8 cellular contexts compared by ENCODE assay signal in the genomic region with DNA sequence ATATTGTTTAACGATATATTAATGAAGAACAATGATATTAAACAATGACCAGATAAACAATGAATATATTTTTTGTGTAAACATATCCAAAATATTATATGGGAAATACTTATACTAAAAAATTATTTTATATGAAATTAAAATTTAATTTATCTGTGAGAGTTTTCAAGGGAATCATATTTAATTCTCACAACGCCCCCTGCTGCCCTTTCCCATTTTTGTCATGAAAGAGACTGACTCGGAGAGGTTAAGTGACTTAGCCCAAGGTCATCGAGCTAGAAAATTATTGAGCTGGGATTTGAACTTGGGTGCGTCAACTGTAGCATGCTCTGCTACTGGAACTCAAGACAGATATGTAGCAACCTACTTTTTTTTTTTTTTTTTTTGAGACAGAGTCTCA. TPM values are rescaled to one million over a fixed set of nuclear protein-coding genes. Genes with fewer than 3 reads are reported as not detected.
DNase-seq lines count a peak whose midpoint lies in the region; ATAC-seq and TF ChIP-seq lines count a peak whose summit lies in the region.
"Had no signal": no experiment of that assay in that cellular context is flagged by ENCODE, and none has a peak within 500 bp of the region (broad histone marks: within the 10 kb centered on the region; RNA-seq: fewer than 3 reads in every experiment).

No MANE protein-coding gene starts in this region.

- no peaks in the 10 kb centered on the region for H3K36me3 ChIP-seq in mesendoderm (ENCODE audit: control insufficient read depth, insufficient read depth, low read length)

- no peak overlapping the region for H3K4me2 ChIP-seq in mesendoderm (ENCODE audit: low read length)

- H3K79me1 ChIP-seq in mesendoderm (ENCODE audit: low read length), result no peaks in the 10 kb centered on the region

- H3K27ac ChIP-seq in mesendoderm (ENCODE audit: low read depth, low read length), result no peak overlapping the region

- H2BK120ac ChIP-seq in mesendoderm (ENCODE audit: low read depth, low read length), result no peak overlapping the region

- peak; percentile 39; the same call in 1 of the 2 replicates for TF ChIP-seq RAD21 in Ishikawa (IDR thresholded peaks at IDR 0.05; ENCODE audit: low read depth)

- 100% methylated on average over 1 of the region's 5 CpGs for WGBS in mesendoderm (ENCODE audit: extremely low coverage, insufficient coverage, low lambda C conversion rate)

- no peak overlapping the region for H3K23ac ChIP-seq in mesendoderm (ENCODE audit: low read length)

- BruUV-seq in Calu3 (replicated peaks; lab: Mats Ljungman, UMichigan), result no TSS peak

- no peak overlapping the region for H3K56ac ChIP-seq in mesendoderm (ENCODE audit: low read length)

- no peak overlapping the region for H3K27ac Mint-ChIP-seq in Calu3 (ENCODE audit: unreplicated experiment)
- H3K27ac Mint-ChIP-seq in stimulated activated memory B cell treated with anti-CD40 and anti-IgM and Interleukin-4, amounts not matched to agents 10 μg/mL and 1 μg/mL and 100 μg/mL, for 72 hours, result no peak overlapping the region
- H3K27ac Mint-ChIP-seq: naive thymus-derived CD8-positive, alpha-beta T cell had no signal

- no peak overlapping the region for H4K5ac ChIP-seq in mesendoderm (ENCODE audit: low read length)

- no peak overlapping the region for H3K4me3 ChIP-seq in mesendoderm (ENCODE audit: low read length)

- no peak overlapping the region for H2BK15ac ChIP-seq in mesendoderm (replicated peaks; ENCODE audit: low read depth)

- intact Hi-C loops in Calu3 (cut with micrococcal nuclease; ENCODE audit: unreplicated experiment), result loop anchor here (2.0 kb wide), 1 partner anchor 18 kb away; no protein-coding TSS in a partner anchor

- CTCF ChIA-PET in Calu3 (lab: Charles Lee), result interaction anchor here (0.6 to 1.4 kb wide), 8 partner anchors 10 to 215 kb away, joined by 3 to 6 read pairs (median 3); a partner anchor contains a TSS

- H2AK5ac ChIP-seq in mesendoderm (ENCODE audit: low read length), result no peak overlapping the region

- DNase-seq in Calu3, result peak; percentile 62
- DNase-seq in activated naive CD4-positive, alpha-beta T cell treated with anti-CD3 and anti-CD28 coated beads, Interleukin-2, amount 50 U/mL, for 16 hours, result peak; percentile 28
- DNase-seq in mesendoderm, result peak; percentile 35
- DNase-seq in putamen (ENCODE audit: low spot score), result no peak

- no peak for TF ChIP-seq EP300 in Ishikawa (IDR thresholded peaks at IDR 0.05; ENCODE audit: borderline replicate concordance)

- H3K9ac ChIP-seq in mesendoderm (ENCODE audit: low read length), result no peak overlapping the region

- no peaks in the 10 kb centered on the region for H3K9me3 Mint-ChIP-seq in Calu3 (ENCODE audit: low read depth, unreplicated experiment)
- no peaks in the 10 kb centered on the region for H3K9me3 Mint-ChIP-seq in stimulated activated memory B cell treated with anti-CD40 and anti-IgM and Interleukin-4, amounts not matched to agents 10 μg/mL and 1 μg/mL and 100 μg/mL, for 72 hours
- H3K9me3 Mint-ChIP-seq: naive thymus-derived CD8-positive, alpha-beta T cell had no signal

- no peak overlapping the region for H3K4ac ChIP-seq in mesendoderm (ENCODE audit: low read depth, low read length)

- H3K27me3 Mint-ChIP-seq in Calu3 (ENCODE audit: unreplicated experiment), result peaks cover 19% of the 10 kb centered on the region
- no peaks in the 10 kb centered on the region for H3K27me3 Mint-ChIP-seq in stimulated activated memory B cell treated with anti-CD40 and anti-IgM and Interleukin-4, amounts not matched to agents 10 μg/mL and 1 μg/mL and 100 μg/mL, for 72 hours
- H3K27me3 Mint-ChIP-seq: naive thymus-derived CD8-positive, alpha-beta T cell had no signal

- H3K4me1 Mint-ChIP-seq in Calu3 (ENCODE audit: low read depth, unreplicated experiment), result peaks cover 10% of the 10 kb centered on the region
- H3K4me1 Mint-ChIP-seq in stimulated activated memory B cell treated with anti-CD40 and anti-IgM and Interleukin-4, amounts not matched to agents 10 μg/mL and 1 μg/mL and 100 μg/mL, for 72 hours, result no peaks in the 10 kb centered on the region

- peak; percentile 55 for TF ChIP-seq CTCF in Calu3 (IDR thresholded peaks at IDR 0.05; ENCODE audit: unreplicated experiment)

- no peak for ATAC-seq in HG02623 (IDR thresholded peaks at IDR 0.05; ENCODE audit: unreplicated experiment)
- ATAC-seq in stimulated activated memory B cell treated with anti-CD40 and anti-IgM and Interleukin-4, amounts not matched to agents 10 μg/mL and 1 μg/mL and 100 μg/mL, for 72 hours, result no peak
- ATAC-seq: naive thymus-derived CD8-positive, alpha-beta T cell had no signal

- no peaks in the 10 kb centered on the region for H3K4me1 ChIP-seq in mesendoderm (ENCODE audit: control insufficient read depth, low read depth, low read length)

- no peaks in the 10 kb centered on the region for H3K27me3 ChIP-seq in mesendoderm (ENCODE audit: insufficient read depth, low read length, poor library complexity)

- no peaks in the 10 kb centered on the region for H3K79me2 ChIP-seq in mesendoderm (ENCODE audit: control insufficient read depth, insufficient read depth, low read length)

- no peak overlapping the region for H3K18ac ChIP-seq in mesendoderm (ENCODE audit: low read length)

- H4K8ac ChIP-seq in mesendoderm (ENCODE audit: low read depth, low read length), result no peak overlapping the region

- no peak overlapping the region for H2BK5ac ChIP-seq in mesendoderm (ENCODE audit: low read length)

- no peaks in the 10 kb centered on the region for H3K36me3 Mint-ChIP-seq in Calu3 (ENCODE audit: insufficient read depth, unreplicated experiment)
- H3K36me3 Mint-ChIP-seq in stimulated activated memory B cell treated with anti-CD40 and anti-IgM and Interleukin-4, amounts not matched to agents 10 μg/mL and 1 μg/mL and 100 μg/mL, for 72 hours, result no peaks in the 10 kb centered on the region
- H3K36me3 Mint-ChIP-seq: naive thymus-derived CD8-positive, alpha-beta T cell had no signal

- no peak overlapping the region for H3K4me3 Mint-ChIP-seq in Calu3 (ENCODE audit: low read depth, unreplicated experiment)
- H3K4me3 Mint-ChIP-seq in stimulated activated memory B cell treated with anti-CD40 and anti-IgM and Interleukin-4, amounts not matched to agents 10 μg/mL and 1 μg/mL and 100 μg/mL, for 72 hours, result no peak overlapping the region
- H3K4me3 Mint-ChIP-seq: naive thymus-derived CD8-positive, alpha-beta T cell had no signal

TF ChIP-seq in Ishikawa, 13 proteins besides CTCF, POLR2A, EP300 and RAD21:
- TF ChIP-seq TCF12 (IDR thresholded peaks at IDR 0.05; ENCODE audit: low read depth) (no peak), TAF1 (IDR thresholded peaks at IDR 0.05; ENCODE audit: low read depth) (no peak), EGR1 (IDR thresholded peaks at IDR 0.05) (no peak), ZBTB7A (IDR thresholded peaks at IDR 0.05; ENCODE audit: low read depth) (no peak), FOXM1 (IDR thresholded peaks at IDR 0.05; ENCODE audit: borderline replicate concordance, low read depth) (no peak), NFIC (IDR thresholded peaks at IDR 0.05) (no peak)
- TF ChIP-seq, protein P1, sequence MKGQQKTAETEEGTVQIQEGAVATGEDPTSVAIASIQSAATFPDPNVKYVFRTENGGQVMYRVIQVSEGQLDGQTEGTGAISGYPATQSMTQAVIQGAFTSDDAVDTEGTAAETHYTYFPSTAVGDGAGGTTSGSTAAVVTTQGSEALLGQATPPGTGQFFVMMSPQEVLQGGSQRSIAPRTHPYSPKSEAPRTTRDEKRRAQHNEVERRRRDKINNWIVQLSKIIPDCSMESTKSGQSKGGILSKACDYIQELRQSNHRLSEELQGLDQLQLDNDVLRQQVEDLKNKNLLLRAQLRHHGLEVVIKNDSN (IDR thresholded peaks at IDR 0.05), result no peak
- TF ChIP-seq, protein P2, sequence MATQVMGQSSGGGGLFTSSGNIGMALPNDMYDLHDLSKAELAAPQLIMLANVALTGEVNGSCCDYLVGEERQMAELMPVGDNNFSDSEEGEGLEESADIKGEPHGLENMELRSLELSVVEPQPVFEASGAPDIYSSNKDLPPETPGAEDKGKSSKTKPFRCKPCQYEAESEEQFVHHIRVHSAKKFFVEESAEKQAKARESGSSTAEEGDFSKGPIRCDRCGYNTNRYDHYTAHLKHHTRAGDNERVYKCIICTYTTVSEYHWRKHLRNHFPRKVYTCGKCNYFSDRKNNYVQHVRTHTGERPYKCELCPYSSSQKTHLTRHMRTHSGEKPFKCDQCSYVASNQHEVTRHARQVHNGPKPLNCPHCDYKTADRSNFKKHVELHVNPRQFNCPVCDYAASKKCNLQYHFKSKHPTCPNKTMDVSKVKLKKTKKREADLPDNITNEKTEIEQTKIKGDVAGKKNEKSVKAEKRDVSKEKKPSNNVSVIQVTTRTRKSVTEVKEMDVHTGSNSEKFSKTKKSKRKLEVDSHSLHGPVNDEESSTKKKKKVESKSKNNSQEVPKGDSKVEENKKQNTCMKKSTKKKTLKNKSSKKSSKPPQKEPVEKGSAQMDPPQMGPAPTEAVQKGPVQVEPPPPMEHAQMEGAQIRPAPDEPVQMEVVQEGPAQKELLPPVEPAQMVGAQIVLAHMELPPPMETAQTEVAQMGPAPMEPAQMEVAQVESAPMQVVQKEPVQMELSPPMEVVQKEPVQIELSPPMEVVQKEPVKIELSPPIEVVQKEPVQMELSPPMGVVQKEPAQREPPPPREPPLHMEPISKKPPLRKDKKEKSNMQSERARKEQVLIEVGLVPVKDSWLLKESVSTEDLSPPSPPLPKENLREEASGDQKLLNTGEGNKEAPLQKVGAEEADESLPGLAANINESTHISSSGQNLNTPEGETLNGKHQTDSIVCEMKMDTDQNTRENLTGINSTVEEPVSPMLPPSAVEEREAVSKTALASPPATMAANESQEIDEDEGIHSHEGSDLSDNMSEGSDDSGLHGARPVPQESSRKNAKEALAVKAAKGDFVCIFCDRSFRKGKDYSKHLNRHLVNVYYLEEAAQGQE (IDR thresholded peaks at IDR 0.05; ENCODE audit: low read depth), result no peak

RNA-seq across cellular contexts. Expression of a gene that starts 7.2 kb away (rescaled TPM):
- total RNA-seq in Calu3 (2022), result 0.52 and 1.0 TPM in 2 replicates
- 0.17 TPM for polyA plus RNA-seq in mesendoderm (2013, experiment 1 of 2)
- polyA plus RNA-seq in mesendoderm (2013, experiment 2 of 2), result 0.15 TPM

RNA-seq across cellular contexts. Expression of a gene that starts 22.4 kb away (rescaled TPM):
- total RNA-seq in Calu3 (2022), result 42.6 and 51.1 TPM in 2 replicates
- polyA plus RNA-seq in mesendoderm (2013, experiment 1 of 2), result 9.0 TPM
- 8.8 TPM for polyA plus RNA-seq in mesendoderm (2013, experiment 2 of 2)

RNA-seq across cellular contexts. Expression of a gene that starts 31.5 kb away (rescaled TPM):
- 41.9 and 45.1 TPM in 2 replicates for total RNA-seq in Calu3 (2022)
- polyA plus RNA-seq in mesendoderm (2013, experiment 1 of 2), result 3.7 TPM
- polyA plus RNA-seq in mesendoderm (2013, experiment 2 of 2), result 3.0 TPM
- total RNA-seq: naive thymus-derived CD8-positive, alpha-beta T cell had no signal
- polyA plus RNA-seq: naive thymus-derived CD8-positive, alpha-beta T cell had no signal

RNA-seq across cellular contexts. Expression of a gene that starts 32.4 kb away (rescaled TPM):
- not detected in 2 replicates for total RNA-seq in Calu3 (2022)
- polyA plus RNA-seq in mesendoderm (2013, experiment 1 of 2), result 1.2 TPM
- 1.0 TPM for polyA plus RNA-seq in mesendoderm (2013, experiment 2 of 2)
- total RNA-seq: naive thymus-derived CD8-positive, alpha-beta T cell had no signal
- polyA plus RNA-seq: naive thymus-derived CD8-positive, alpha-beta T cell had no signal

RNA-seq across cellular contexts. Expression of a gene that starts 45.9 kb away (rescaled TPM):
- 33.2 and 47.8 TPM in 2 replicates for total RNA-seq in Calu3 (2022)
- polyA plus RNA-seq in mesendoderm (2013, experiment 1 of 2), result 9.8 TPM
- polyA plus RNA-seq in mesendoderm (2013, experiment 2 of 2), result 9.4 TPM
